ENCODE assay signal across 1 cellular context in the genomic region with DNA sequence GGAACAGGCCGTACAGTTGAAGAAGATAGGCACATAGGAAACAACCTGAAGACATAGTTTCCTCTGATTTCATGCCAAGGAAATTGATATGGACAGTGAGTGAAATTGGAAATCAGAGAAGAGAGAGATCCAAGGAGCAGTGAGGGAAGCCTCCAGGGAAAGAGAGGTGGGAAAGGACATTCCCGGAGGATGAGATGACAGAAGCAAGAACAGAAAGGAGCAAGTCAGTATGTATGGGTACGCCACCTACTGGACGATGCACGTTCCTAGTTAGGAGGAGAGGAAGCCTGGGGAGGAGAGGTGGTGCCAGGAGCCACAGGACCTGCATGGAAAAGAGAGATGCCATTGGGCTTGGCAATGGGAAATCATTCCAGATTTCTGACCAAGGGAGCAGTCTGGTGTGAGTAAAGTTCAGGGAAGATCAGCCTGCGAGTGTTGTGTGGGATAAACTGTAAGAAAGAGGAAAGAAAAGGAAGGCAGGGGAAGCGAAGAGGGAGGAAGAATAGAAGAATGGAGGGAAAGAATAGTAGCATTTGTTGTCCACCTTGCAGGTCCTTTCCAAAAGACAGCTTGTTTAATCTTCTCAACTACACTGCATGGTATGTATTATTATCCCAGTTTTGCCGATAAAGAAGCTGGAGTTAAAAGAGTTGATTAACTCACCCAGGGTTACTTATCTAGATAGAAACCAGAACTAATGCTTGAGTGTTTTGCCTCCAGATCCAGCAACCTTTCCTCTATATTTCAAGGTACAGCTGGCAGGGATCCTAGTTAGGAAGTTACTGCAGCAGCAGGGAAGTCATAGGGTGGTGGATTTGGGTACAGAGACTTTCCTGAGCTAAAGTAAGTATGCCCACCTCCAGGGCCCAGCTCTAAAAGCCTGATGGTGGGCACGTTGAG.
TF ChIP-seq lines count a peak whose summit lies in the region.

No MANE protein-coding gene starts in this region.

TF ChIP-seq in K562, 482 proteins besides CTCF, POLR2A, EP300 and RAD21 (continued from another document and continues in another):
- TF ChIP-seq, protein P1, sequence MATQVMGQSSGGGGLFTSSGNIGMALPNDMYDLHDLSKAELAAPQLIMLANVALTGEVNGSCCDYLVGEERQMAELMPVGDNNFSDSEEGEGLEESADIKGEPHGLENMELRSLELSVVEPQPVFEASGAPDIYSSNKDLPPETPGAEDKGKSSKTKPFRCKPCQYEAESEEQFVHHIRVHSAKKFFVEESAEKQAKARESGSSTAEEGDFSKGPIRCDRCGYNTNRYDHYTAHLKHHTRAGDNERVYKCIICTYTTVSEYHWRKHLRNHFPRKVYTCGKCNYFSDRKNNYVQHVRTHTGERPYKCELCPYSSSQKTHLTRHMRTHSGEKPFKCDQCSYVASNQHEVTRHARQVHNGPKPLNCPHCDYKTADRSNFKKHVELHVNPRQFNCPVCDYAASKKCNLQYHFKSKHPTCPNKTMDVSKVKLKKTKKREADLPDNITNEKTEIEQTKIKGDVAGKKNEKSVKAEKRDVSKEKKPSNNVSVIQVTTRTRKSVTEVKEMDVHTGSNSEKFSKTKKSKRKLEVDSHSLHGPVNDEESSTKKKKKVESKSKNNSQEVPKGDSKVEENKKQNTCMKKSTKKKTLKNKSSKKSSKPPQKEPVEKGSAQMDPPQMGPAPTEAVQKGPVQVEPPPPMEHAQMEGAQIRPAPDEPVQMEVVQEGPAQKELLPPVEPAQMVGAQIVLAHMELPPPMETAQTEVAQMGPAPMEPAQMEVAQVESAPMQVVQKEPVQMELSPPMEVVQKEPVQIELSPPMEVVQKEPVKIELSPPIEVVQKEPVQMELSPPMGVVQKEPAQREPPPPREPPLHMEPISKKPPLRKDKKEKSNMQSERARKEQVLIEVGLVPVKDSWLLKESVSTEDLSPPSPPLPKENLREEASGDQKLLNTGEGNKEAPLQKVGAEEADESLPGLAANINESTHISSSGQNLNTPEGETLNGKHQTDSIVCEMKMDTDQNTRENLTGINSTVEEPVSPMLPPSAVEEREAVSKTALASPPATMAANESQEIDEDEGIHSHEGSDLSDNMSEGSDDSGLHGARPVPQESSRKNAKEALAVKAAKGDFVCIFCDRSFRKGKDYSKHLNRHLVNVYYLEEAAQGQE (CRISPR knock-in tag; IDR thresholded peaks at IDR 0.05; ENCODE audit: low read depth) = no peak
- no peak for TF ChIP-seq RFX5 (IDR thresholded peaks at IDR 0.05; ENCODE audit: low read depth, low read length)
- TF ChIP-seq, protein P2, sequence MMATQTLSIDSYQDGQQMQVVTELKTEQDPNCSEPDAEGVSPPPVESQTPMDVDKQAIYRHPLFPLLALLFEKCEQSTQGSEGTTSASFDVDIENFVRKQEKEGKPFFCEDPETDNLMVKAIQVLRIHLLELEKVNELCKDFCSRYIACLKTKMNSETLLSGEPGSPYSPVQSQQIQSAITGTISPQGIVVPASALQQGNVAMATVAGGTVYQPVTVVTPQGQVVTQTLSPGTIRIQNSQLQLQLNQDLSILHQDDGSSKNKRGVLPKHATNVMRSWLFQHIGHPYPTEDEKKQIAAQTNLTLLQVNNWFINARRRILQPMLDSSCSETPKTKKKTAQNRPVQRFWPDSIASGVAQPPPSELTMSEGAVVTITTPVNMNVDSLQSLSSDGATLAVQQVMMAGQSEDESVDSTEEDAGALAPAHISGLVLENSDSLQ (IDR thresholded peaks at IDR 0.05) = 0 out of 2 replicates have a peak, but pooled peaks have one; percentile 35
- no peak for TF ChIP-seq ZNF561 (CRISPR knock-in tag; conservative IDR thresholded peaks at IDR 0.05)
- no peak for TF ChIP-seq POLR3A (IDR thresholded peaks at IDR 0.05; ENCODE audit: borderline replicate concordance, extremely low read depth, insufficient read depth, insufficient read length)
- no peak for TF ChIP-seq CSDE1 (IDR thresholded peaks at IDR 0.05)
- no peak for TF ChIP-seq EP400 (IDR thresholded peaks at IDR 0.05)
- no peak for TF ChIP-seq EWSR1 (IDR thresholded peaks at IDR 0.05; ENCODE audit: borderline replicate concordance, low read depth, partially characterized antibody)
- TF ChIP-seq, protein P3, sequence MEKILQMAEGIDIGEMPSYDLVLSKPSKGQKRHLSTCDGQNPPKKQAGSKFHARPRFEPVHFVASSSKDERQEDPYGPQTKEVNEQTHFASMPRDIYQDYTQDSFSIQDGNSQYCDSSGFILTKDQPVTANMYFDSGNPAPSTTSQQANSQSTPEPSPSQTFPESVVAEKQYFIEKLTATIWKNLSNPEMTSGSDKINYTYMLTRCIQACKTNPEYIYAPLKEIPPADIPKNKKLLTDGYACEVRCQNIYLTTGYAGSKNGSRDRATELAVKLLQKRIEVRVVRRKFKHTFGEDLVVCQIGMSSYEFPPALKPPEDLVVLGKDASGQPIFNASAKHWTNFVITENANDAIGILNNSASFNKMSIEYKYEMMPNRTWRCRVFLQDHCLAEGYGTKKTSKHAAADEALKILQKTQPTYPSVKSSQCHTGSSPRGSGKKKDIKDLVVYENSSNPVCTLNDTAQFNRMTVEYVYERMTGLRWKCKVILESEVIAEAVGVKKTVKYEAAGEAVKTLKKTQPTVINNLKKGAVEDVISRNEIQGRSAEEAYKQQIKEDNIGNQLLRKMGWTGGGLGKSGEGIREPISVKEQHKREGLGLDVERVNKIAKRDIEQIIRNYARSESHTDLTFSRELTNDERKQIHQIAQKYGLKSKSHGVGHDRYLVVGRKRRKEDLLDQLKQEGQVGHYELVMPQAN (IDR thresholded peaks at IDR 0.05; ENCODE audit: borderline replicate concordance) = peak; percentile 43; the same call in 1 of the 2 replicates
- TF ChIP-seq SLC30A9 (CRISPR knock-in tag; IDR thresholded peaks at IDR 0.05) = no peak
- no peak for TF ChIP-seq RBM34 (IDR thresholded peaks at IDR 0.05; ENCODE audit: borderline replicate concordance, insufficient read depth, low read length)
- 0 out of 2 replicates have a peak, but pooled peaks have one; percentile 14 for TF ChIP-seq THRB (CRISPR knock-in tag; conservative IDR thresholded peaks at IDR 0.05)
- no peak for TF ChIP-seq SMAD4 (CRISPR knock-in tag; conservative IDR thresholded peaks at IDR 0.05)
- 0 out of 2 replicates have a peak, but pooled peaks have one; percentile 66 for TF ChIP-seq ZBTB26 (CRISPR knock-in tag; IDR thresholded peaks at IDR 0.05)
- no peak for TF ChIP-seq CCAR2 (IDR thresholded peaks at IDR 0.05; ENCODE audit: low read depth, low read length)
- TF ChIP-seq ZEB2 (IDR thresholded peaks at IDR 0.05) = peak; percentile 61; the same call in 1 of the 2 replicates
- TF ChIP-seq TEAD2 (tag; IDR thresholded peaks at IDR 0.05) = no peak
- TF ChIP-seq ELF4 (CRISPR knock-in tag; IDR thresholded peaks at IDR 0.05) = peak; percentile 78
- no peak for TF ChIP-seq FIP1L1 (IDR thresholded peaks at IDR 0.05; ENCODE audit: low read depth, low read length, poor library complexity, severe bottlenecking)
- TF ChIP-seq SAFB2 (IDR thresholded peaks at IDR 0.05; ENCODE audit: borderline replicate concordance, low read depth, low read length, severe bottlenecking) = no peak
- no peak for TF ChIP-seq ZNF347 (CRISPR knock-in tag; IDR thresholded peaks at IDR 0.05; ENCODE audit: low read depth)
- TF ChIP-seq THRAP3 (IDR thresholded peaks at IDR 0.05; ENCODE audit: borderline replicate concordance) = 0 out of 2 replicates have a peak, but pooled peaks have one; percentile 40
- TF ChIP-seq TAF9B (IDR thresholded peaks at IDR 0.05; ENCODE audit: partially characterized antibody) = no peak
- TF ChIP-seq, protein P4, sequence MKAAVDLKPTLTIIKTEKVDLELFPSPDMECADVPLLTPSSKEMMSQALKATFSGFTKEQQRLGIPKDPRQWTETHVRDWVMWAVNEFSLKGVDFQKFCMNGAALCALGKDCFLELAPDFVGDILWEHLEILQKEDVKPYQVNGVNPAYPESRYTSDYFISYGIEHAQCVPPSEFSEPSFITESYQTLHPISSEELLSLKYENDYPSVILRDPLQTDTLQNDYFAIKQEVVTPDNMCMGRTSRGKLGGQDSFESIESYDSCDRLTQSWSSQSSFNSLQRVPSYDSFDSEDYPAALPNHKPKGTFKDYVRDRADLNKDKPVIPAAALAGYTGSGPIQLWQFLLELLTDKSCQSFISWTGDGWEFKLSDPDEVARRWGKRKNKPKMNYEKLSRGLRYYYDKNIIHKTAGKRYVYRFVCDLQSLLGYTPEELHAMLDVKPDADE (conservative IDR thresholded peaks at IDR 0.05; ENCODE audit: control insufficient read depth, low read depth, low read length) = no peak
- TF ChIP-seq CBX8 (IDR thresholded peaks at IDR 0.05; ENCODE audit: borderline replicate concordance, extremely low read depth, low read depth, low read length, poor library complexity, severe bottlenecking) = no peak
- no peak for TF ChIP-seq MEIS2 (IDR thresholded peaks at IDR 0.05; ENCODE audit: partially characterized antibody)
- no peak for TF ChIP-seq GABPB1 (CRISPR knock-in tag; IDR thresholded peaks at IDR 0.05)
- no peak for TF ChIP-seq JUNB (CRISPR knock-in tag; conservative IDR thresholded peaks at IDR 0.05)
- TF ChIP-seq PCBP1 (IDR thresholded peaks at IDR 0.05; ENCODE audit: low read depth, low read length, poor library complexity, severe bottlenecking) = no peak
- TF ChIP-seq, protein P5, sequence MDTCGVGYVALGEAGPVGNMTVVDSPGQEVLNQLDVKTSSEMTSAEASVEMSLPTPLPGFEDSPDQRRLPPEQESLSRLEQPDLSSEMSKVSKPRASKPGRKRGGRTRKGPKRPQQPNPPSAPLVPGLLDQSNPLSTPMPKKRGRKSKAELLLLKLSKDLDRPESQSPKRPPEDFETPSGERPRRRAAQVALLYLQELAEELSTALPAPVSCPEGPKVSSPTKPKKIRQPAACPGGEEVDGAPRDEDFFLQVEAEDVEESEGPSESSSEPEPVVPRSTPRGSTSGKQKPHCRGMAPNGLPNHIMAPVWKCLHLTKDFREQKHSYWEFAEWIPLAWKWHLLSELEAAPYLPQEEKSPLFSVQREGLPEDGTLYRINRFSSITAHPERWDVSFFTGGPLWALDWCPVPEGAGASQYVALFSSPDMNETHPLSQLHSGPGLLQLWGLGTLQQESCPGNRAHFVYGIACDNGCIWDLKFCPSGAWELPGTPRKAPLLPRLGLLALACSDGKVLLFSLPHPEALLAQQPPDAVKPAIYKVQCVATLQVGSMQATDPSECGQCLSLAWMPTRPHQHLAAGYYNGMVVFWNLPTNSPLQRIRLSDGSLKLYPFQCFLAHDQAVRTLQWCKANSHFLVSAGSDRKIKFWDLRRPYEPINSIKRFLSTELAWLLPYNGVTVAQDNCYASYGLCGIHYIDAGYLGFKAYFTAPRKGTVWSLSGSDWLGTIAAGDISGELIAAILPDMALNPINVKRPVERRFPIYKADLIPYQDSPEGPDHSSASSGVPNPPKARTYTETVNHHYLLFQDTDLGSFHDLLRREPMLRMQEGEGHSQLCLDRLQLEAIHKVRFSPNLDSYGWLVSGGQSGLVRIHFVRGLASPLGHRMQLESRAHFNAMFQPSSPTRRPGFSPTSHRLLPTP (IDR thresholded peaks at IDR 0.05; ENCODE audit: borderline replicate concordance, extremely low read depth, insufficient read length) = no peak
- no peak for TF ChIP-seq PHB2 (IDR thresholded peaks at IDR 0.05; ENCODE audit: low read depth)
- TF ChIP-seq, protein P6, sequence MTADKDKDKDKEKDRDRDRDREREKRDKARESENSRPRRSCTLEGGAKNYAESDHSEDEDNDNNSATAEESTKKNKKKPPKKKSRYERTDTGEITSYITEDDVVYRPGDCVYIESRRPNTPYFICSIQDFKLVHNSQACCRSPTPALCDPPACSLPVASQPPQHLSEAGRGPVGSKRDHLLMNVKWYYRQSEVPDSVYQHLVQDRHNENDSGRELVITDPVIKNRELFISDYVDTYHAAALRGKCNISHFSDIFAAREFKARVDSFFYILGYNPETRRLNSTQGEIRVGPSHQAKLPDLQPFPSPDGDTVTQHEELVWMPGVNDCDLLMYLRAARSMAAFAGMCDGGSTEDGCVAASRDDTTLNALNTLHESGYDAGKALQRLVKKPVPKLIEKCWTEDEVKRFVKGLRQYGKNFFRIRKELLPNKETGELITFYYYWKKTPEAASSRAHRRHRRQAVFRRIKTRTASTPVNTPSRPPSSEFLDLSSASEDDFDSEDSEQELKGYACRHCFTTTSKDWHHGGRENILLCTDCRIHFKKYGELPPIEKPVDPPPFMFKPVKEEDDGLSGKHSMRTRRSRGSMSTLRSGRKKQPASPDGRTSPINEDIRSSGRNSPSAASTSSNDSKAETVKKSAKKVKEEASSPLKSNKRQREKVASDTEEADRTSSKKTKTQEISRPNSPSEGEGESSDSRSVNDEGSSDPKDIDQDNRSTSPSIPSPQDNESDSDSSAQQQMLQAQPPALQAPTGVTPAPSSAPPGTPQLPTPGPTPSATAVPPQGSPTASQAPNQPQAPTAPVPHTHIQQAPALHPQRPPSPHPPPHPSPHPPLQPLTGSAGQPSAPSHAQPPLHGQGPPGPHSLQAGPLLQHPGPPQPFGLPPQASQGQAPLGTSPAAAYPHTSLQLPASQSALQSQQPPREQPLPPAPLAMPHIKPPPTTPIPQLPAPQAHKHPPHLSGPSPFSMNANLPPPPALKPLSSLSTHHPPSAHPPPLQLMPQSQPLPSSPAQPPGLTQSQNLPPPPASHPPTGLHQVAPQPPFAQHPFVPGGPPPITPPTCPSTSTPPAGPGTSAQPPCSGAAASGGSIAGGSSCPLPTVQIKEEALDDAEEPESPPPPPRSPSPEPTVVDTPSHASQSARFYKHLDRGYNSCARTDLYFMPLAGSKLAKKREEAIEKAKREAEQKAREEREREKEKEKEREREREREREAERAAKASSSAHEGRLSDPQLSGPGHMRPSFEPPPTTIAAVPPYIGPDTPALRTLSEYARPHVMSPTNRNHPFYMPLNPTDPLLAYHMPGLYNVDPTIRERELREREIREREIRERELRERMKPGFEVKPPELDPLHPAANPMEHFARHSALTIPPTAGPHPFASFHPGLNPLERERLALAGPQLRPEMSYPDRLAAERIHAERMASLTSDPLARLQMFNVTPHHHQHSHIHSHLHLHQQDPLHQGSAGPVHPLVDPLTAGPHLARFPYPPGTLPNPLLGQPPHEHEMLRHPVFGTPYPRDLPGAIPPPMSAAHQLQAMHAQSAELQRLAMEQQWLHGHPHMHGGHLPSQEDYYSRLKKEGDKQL (CRISPR knock-in tag; IDR thresholded peaks at IDR 0.05; ENCODE audit: borderline replicate concordance) = no peak
- TF ChIP-seq CCNT2 (IDR thresholded peaks at IDR 0.05; ENCODE audit: borderline replicate concordance, extremely low read depth, insufficient read length, low read depth, low read length) = no peak
- no peak for TF ChIP-seq CREBBP (IDR thresholded peaks at IDR 0.05; ENCODE audit: low read depth, low read length)
- TF ChIP-seq YBX1 (IDR thresholded peaks at IDR 0.05) = no peak
- no peak for TF ChIP-seq ZC3H4 (CRISPR knock-in tag; IDR thresholded peaks at IDR 0.05; ENCODE audit: borderline replicate concordance)
- no peak for TF ChIP-seq KAT8 (IDR thresholded peaks at IDR 0.05; ENCODE audit: low read depth)
